ENCODE assay signal across 1 cellular context in the genomic region with DNA sequence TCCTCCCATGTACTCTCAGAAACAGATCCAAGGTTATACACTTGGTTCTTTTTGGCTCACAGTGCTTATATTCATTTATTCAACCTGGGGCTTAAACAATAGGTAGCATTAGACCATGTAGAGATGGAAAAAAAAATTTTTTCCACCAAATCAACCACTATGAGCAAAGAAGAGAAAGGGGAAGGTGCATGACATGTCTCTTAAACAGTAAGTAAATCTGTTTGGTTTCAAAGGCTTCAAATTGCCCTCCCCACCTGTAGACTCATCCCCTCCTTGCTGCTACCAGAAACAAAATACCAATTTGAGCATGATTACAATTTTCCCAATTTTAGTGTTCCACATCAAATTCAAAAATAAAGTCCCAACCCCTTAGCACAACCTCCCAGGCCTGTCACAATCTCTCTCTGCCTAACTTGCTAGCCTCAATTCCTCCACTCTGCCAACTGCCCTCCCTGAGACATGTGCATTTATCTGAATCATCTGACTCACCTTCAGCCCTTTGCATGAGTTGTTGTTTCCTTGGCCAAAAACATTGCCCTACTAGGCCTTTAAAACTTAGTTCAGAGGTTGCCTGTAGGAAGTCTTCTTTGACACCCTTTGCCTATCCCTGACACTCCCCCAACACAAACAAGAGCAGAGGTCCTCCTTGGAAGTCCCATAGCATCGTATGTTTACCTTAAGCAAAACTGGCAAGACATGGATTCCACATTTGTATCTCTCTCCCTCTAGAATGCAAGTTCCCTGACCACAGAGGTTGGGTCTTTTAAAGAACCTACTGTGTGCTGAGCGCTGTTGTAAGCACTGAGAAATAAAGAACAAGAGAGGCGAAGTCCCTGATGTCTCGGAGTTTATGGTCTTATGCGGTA.
A peak's percentile ranks its signal among the peaks of the same experiment; 100 is the strongest.
TF ChIP-seq lines count a peak whose summit lies in the region.

No MANE protein-coding gene starts in this region.

TF ChIP-seq in HepG2, 621 proteins besides CTCF, POLR2A, EP300 and RAD21:
- peak; percentile 41; the same call in 1 of the 2 replicates for TF ChIP-seq ZKSCAN1 (IDR thresholded peaks at IDR 0.05; ENCODE audit: low read length)
- TF ChIP-seq, protein P1, sequence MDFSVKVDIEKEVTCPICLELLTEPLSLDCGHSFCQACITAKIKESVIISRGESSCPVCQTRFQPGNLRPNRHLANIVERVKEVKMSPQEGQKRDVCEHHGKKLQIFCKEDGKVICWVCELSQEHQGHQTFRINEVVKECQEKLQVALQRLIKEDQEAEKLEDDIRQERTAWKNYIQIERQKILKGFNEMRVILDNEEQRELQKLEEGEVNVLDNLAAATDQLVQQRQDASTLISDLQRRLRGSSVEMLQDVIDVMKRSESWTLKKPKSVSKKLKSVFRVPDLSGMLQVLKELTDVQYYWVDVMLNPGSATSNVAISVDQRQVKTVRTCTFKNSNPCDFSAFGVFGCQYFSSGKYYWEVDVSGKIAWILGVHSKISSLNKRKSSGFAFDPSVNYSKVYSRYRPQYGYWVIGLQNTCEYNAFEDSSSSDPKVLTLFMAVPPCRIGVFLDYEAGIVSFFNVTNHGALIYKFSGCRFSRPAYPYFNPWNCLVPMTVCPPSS (IDR thresholded peaks at IDR 0.05): no peak
